Comparison of ENCODE assay signal across 8 cellular contexts in the genomic region with DNA sequence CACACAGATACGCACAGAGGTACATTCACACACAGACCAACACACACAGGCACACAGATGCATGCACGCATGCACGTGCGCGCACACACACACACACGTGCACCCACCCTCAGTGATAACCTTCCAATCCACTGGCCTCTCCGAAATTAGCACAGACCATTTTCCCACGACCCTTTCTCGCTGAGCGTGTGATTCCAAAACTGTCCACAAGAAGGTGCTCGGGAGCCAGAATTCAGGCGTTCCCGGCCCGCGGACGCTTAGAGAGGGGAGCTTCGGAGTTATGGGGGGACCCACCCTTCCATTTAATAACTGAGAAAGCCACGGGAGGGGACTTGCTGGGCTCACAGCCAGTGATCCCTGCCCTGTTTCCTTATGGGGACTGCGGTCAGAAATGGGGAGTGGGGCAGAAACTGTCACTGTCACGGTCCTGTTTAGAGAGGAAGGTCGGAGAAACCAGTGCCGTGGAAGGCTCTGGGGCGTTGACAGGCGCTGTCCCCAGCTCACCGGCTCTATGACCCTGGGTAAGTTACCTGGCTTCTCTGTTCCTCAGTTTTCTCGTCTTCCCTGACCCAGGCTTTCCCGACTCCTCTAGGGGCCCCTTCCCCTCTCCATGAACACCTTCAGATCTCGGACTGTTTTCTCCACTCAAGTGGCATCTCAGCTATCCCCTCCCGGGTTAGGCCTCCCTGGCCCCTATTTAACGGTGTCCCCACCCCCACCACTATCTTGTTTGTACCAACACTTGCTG. TPM values are rescaled to one million over a fixed set of nuclear protein-coding genes. Genes with fewer than 3 reads are reported as not detected.
A peak's percentile ranks its signal among the peaks of the same experiment; 100 is the strongest.
DNase-seq lines count a peak whose midpoint lies in the region; ATAC-seq lines count a peak whose summit lies in the region.

No MANE protein-coding gene starts in this region.

- DNase-seq in D341Med (ENCODE audit: low spot score): peak; percentile 75
- DNase-seq in SHP77 (lab: John Stamatoyannopoulos, UW): peak; percentile 42 to 52
- DNase-seq in activated gamma-delta T cell treated with anti-CD3 and anti-CD28 coated beads, Interleukin-2, amount 50 U/mL, for 16 hours (ENCODE audit: low read depth): peak; percentile 59
- peak; percentile 43 for DNase-seq in globus pallidus (ENCODE audit: low spot score)
- DNase-seq in occipital lobe (lab: John Stamatoyannopoulos, UW): peak; percentile 44
- DNase-seq in superior temporal gyrus (ENCODE audit: extremely low spot score): peak; percentile 85

- H3K4me1 ChIP-seq in HUES6 (ENCODE audit: control insufficient read depth, insufficient read depth, low read length): no peaks in the 10 kb centered on the region

- H3K27me3 ChIP-seq in HUES6 (ENCODE audit: control insufficient read depth, insufficient read depth, low read length): peaks cover 10% of the 10 kb centered on the region

- H3K9ac ChIP-seq in HUES6 (ENCODE audit: low read length): peak overlapping the region; percentile 5

- no peaks in the 10 kb centered on the region for H3K9me3 ChIP-seq in HUES6 (ENCODE audit: control insufficient read depth, insufficient read depth, low read depth, low read length)

- H3K36me3 ChIP-seq in HUES6 (ENCODE audit: control insufficient read depth, insufficient read depth, low read length): no peaks in the 10 kb centered on the region

- H3K4me3 ChIP-seq in HUES6 (ENCODE audit: low read depth, low read length): peak overlapping the region; percentile 69

- H3K27ac ChIP-seq in HUES6 (ENCODE audit: low read depth, low read length): no peak overlapping the region

- ATAC-seq in GM21367 (IDR thresholded peaks at IDR 0.05; ENCODE audit: unreplicated experiment): peak; percentile 36

RNA-seq across cellular contexts. Expression of a gene that starts 33.6 kb away (rescaled TPM):
- 5.3 TPM for total RNA-seq in occipital lobe
